Comparison of ENCODE assay signal across 8 cellular contexts in genomic region chr22:41288245-41288946, GRCh38. TPM values are rescaled to one million over a fixed set of nuclear protein-coding genes. Genes with fewer than 3 reads are reported as not detected.
DNase-seq lines count a peak whose midpoint lies in the region; TF ChIP-seq lines count a peak whose summit lies in the region.

No MANE protein-coding gene starts in this region.

- TF ChIP-seq CTCF in Calu3 (IDR thresholded peaks at IDR 0.05; ENCODE audit: unreplicated experiment) (no peak), MCF 10A (IDR thresholded peaks at IDR 0.05; ENCODE audit: unreplicated experiment) (no peak)

- H3K27ac Mint-ChIP-seq in Calu3 (ENCODE audit: unreplicated experiment) (peak overlapping the region; percentile 77), MCF 10A (ENCODE audit: low read depth, unreplicated experiment) (peak overlapping the region; percentile 94)

- H3K4me3 Mint-ChIP-seq in Calu3 (ENCODE audit: low read depth, unreplicated experiment): peak overlapping the region; percentile 55
- H3K4me3 Mint-ChIP-seq in MCF 10A (ENCODE audit: unreplicated experiment): peak overlapping the region; percentile 53

- no peaks in the 10 kb centered on the region for H3K27me3 Mint-ChIP-seq in Calu3 (ENCODE audit: unreplicated experiment)
- no peaks in the 10 kb centered on the region for H3K27me3 Mint-ChIP-seq in MCF 10A (ENCODE audit: insufficient read depth, unreplicated experiment)

- intact Hi-C loops in Calu3 (cut with micrococcal nuclease; ENCODE audit: unreplicated experiment): no loop called here
- intact Hi-C loops in MCF 10A (cut with micrococcal nuclease): loop anchor here (10.0 kb wide), 1 partner anchor 96 kb away; the partner anchor contains the start of gene TEF

- H3K36me3 Mint-ChIP-seq in Calu3 (ENCODE audit: insufficient read depth, unreplicated experiment) (peaks cover 44% of the 10 kb centered on the region), MCF 10A (ENCODE audit: insufficient read depth, unreplicated experiment) (peaks cover 26% of the 10 kb centered on the region)

- H3K4me1 Mint-ChIP-seq in Calu3 (ENCODE audit: low read depth, unreplicated experiment) (peaks cover 40% of the 10 kb centered on the region), MCF 10A (ENCODE audit: insufficient read depth, unreplicated experiment) (peaks cover 26% of the 10 kb centered on the region)

- POLR2A ChIA-PET in MCF 10A (lab: Yijun Ruan, JAX): interaction anchor here (0.7 to 6.1 kb wide), 15 partner anchors 8 to 518 kb away, joined by 3 to 88 read pairs (median 4); partner anchors contain the start of genes ACO2, EP300, PHF5A and TEF

- BruUV-seq in Calu3 (replicated peaks; lab: Mats Ljungman, UMichigan) (no TSS peak), MCF 10A (replicated peaks; lab: Mats Ljungman, UMichigan) (TSS peak; percentile 40)

- H3K9me3 Mint-ChIP-seq in Calu3 (ENCODE audit: low read depth, unreplicated experiment) (no peaks in the 10 kb centered on the region), MCF 10A (ENCODE audit: unreplicated experiment) (no peaks in the 10 kb centered on the region)

- CTCF ChIA-PET in Calu3 (lab: Charles Lee) (interaction anchor here (0.5 kb wide), 1 partner anchor 285 kb away, joined by 3 read pairs; no protein-coding TSS in a partner anchor), MCF 10A (lab: Yijun Ruan, JAX) (interaction anchor here (0.6 to 0.9 kb wide), 7 partner anchors 13 to 637 kb away, joined by 3 to 4 read pairs (median 3); partner anchors contain the start of gene ZC3H7B)

- peak; percentile 59 for DNase-seq in Calu3
- peak; percentile 22 for DNase-seq in NCI-H146 treated with DMSO at 0.1 percent for 48 hours (lab: John Stamatoyannopoulos, UW; ENCODE audit: unreplicated experiment)
- peak; percentile 91 for DNase-seq in MCF 10A (ENCODE audit: unreplicated experiment)
- DNase-seq in lung microvascular endothelial cell (ENCODE audit: low read depth in 2 of 2): peak; percentile 82 to 85
- DNase-seq in stimulated activated CD4-positive, alpha-beta T cell treated with anti-CD3 and anti-CD28 coated beads, Interleukin-2, amount 100 ng/mL, for 24 hours: no peak
- no peak for DNase-seq in iPS-NIHi7 (ENCODE audit: extremely low spot score)
- no peak for DNase-seq in activated CD4-positive, alpha-beta T cell treated with anti-CD3 and anti-CD28 coated beads for 4 hours
- DNase-seq in activated CD4-positive, alpha-beta T cell treated with anti-CD3 and anti-CD28 coated beads, Interleukin-2, amount 50 U/mL, for 48 hours: no peak

RNA-seq across cellular contexts. Expression of gene RANGAP1, which starts 2.4 kb away (rescaled TPM):
- 189 and 194 TPM in 2 replicates for total RNA-seq in Calu3 (2022)
- total RNA-seq in MCF 10A (2022): 84.7 and 117 TPM in 2 replicates
- total RNA-seq in lung microvascular endothelial cell: 58.2 and 73.0 TPM in 2 replicates

RNA-seq across cellular contexts. Expression of gene ZC3H7B, which starts 12.9 kb away (rescaled TPM):
- total RNA-seq in Calu3 (2022): 53.3 and 53.5 TPM in 2 replicates
- total RNA-seq in MCF 10A (2022): 42.9 and 53.4 TPM in 2 replicates
- total RNA-seq in lung microvascular endothelial cell: 34.9 and 53.6 TPM in 2 replicates

RNA-seq across cellular contexts. Expression of gene CHADL, which starts 47.7 kb away (rescaled TPM):
- total RNA-seq in Calu3 (2022) (0.73 and 1.5 TPM in 2 replicates), MCF 10A (2022) (0.51 and 0.52 TPM in 2 replicates), lung microvascular endothelial cell (0.44 and 0.60 TPM in 2 replicates)

Comparison
In these comparisons a context has a peak if more than half of its experiments do, and no peak if none do; other contexts are left out.
1. DNase-seq: peak in Calu3 (single experiment), NCI-H146 treated with DMSO at 0.1 percent for 48 hours (single experiment), MCF 10A (single experiment) and lung microvascular endothelial cell (2 of 2); none in stimulated activated CD4-positive, alpha-beta T cell treated with anti-CD3 and anti-CD28 coated beads, Interleukin-2, amount 100 ng/mL, for 24 hours (0 of 2), iPS-NIHi7 (single experiment), activated CD4-positive, alpha-beta T cell treated with anti-CD3 and anti-CD28 coated beads for 4 hours (0 of 2) and activated CD4-positive, alpha-beta T cell treated with anti-CD3 and anti-CD28 coated beads, Interleukin-2, amount 50 U/mL, for 48 hours (0 of 2).